ENCODE assay signal across 1 cellular context in genomic region chr11:65572356-65573043, GRCh38.
TF ChIP-seq lines count a peak whose summit lies in the region.

Gene FAM89B (plus strand): TSS chr11:65572538. CDS start chr11:65572670, 132 bp downstream.

TF ChIP-seq in SK-N-SH, 30 proteins besides CTCF, POLR2A, EP300 and RAD21 (continued from another document):
- TF ChIP-seq, protein P1, sequence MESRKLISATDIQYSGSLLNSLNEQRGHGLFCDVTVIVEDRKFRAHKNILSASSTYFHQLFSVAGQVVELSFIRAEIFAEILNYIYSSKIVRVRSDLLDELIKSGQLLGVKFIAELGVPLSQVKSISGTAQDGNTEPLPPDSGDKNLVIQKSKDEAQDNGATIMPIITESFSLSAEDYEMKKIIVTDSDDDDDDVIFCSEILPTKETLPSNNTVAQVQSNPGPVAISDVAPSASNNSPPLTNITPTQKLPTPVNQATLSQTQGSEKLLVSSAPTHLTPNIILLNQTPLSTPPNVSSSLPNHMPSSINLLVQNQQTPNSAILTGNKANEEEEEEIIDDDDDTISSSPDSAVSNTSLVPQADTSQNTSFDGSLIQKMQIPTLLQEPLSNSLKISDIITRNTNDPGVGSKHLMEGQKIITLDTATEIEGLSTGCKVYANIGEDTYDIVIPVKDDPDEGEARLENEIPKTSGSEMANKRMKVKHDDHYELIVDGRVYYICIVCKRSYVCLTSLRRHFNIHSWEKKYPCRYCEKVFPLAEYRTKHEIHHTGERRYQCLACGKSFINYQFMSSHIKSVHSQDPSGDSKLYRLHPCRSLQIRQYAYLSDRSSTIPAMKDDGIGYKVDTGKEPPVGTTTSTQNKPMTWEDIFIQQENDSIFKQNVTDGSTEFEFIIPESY (IDR thresholded peaks at IDR 0.05; ENCODE audit: borderline replicate concordance, low read depth) = no peak
- TF ChIP-seq FOSL2 (IDR thresholded peaks at IDR 0.05; ENCODE audit: borderline replicate concordance, low read depth) (no peak), RFX5 (IDR thresholded peaks at IDR 0.05; ENCODE audit: low read length) (no peak), SIN3A (IDR thresholded peaks at IDR 0.05; ENCODE audit: borderline replicate concordance, low read depth, low read length) (0 out of 2 replicates have a peak, but pooled peaks have one; percentile 22), FOXJ3 (CRISPR knock-in tag; IDR thresholded peaks at IDR 0.05) (no peak), RCOR1 (IDR thresholded peaks at IDR 0.05; ENCODE audit: low read length) (no peak), YY1 (IDR thresholded peaks at IDR 0.05; ENCODE audit: low read depth) (no peak), POLR2AphosphoS5 (IDR thresholded peaks at IDR 0.05; ENCODE audit: low read depth, low read length) (peak; percentile 28), JUND (IDR thresholded peaks at IDR 0.05) (no peak), REST (IDR thresholded peaks at IDR 0.05; ENCODE audit: low read depth, low read length) (no peak), NFIC (IDR thresholded peaks at IDR 0.05; ENCODE audit: borderline replicate concordance) (peak; percentile 6; the same call in 1 of the 2 replicates), TAF1 (IDR thresholded peaks at IDR 0.05; ENCODE audit: borderline replicate concordance, low read depth, low read length) (peak; percentile 25; the same call in 1 of the 2 replicates), TCF12 (IDR thresholded peaks at IDR 0.05) (no peak), FOXM1 (IDR thresholded peaks at IDR 0.05; ENCODE audit: low read depth) (no peak), MXI1 (IDR thresholded peaks at IDR 0.05; ENCODE audit: low read depth, low read length) (peak; percentile 22; the same call in 1 of the 2 replicates), NRF1 (IDR thresholded peaks at IDR 0.05; ENCODE audit: low read depth, low read length) (peak; percentile 26; the same call in 1 of the 2 replicates)
- TF ChIP-seq, protein P2, sequence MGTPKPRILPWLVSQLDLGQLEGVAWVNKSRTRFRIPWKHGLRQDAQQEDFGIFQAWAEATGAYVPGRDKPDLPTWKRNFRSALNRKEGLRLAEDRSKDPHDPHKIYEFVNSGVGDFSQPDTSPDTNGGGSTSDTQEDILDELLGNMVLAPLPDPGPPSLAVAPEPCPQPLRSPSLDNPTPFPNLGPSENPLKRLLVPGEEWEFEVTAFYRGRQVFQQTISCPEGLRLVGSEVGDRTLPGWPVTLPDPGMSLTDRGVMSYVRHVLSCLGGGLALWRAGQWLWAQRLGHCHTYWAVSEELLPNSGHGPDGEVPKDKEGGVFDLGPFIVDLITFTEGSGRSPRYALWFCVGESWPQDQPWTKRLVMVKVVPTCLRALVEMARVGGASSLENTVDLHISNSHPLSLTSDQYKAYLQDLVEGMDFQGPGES (IDR thresholded peaks at IDR 0.05; ENCODE audit: low read depth, low read length) = no peak
- TF ChIP-seq, protein P3, sequence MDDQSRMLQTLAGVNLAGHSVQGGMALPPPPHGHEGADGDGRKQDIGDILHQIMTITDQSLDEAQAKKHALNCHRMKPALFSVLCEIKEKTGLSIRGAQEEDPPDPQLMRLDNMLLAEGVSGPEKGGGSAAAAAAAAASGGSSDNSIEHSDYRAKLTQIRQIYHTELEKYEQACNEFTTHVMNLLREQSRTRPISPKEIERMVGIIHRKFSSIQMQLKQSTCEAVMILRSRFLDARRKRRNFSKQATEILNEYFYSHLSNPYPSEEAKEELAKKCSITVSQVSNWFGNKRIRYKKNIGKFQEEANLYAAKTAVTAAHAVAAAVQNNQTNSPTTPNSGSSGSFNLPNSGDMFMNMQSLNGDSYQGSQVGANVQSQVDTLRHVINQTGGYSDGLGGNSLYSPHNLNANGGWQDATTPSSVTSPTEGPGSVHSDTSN (IDR thresholded peaks at IDR 0.05) = no peak
